ENCODE assay signal across 8 cellular contexts in the genomic region with DNA sequence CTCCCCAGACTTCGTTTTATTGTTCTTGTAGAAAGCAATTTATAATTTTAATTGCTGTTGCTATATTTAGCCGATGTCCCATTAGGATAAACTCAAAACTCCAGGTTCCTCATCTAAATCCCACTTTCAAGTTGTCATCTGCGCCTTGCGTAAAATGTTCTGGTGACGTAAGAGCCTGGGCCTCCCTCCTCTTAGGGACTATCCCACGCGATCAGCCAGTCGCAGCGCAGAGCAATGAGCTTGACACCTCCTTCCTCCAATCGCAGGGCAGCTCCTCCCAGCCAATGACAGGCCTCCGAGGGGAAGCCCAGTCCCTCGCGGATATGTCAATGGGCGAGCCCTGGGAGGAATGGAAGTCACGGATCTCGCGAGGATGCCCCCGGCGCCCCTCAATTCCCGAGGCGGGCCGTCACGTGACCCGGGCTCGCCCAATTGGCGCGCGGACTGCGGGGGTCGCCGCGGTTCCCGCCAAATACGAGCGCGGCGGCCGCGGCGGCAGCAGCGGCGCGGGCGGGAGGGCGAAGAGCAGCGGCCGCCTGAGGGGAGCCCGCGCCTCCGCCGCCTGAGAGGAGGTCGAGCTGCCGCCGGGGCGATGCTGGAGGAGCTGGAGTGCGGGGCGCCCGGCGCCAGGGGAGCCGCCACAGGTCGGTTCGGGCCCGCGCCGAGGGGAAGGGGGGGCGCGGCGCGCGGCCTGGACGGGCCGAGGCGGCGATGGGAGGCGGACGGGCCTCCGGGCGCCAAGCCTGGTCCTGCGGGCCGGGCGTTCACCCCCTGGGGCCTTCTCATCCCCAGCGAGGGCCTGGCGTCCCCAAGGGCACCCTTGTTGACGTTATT. TPM values are rescaled to one million over a fixed set of nuclear protein-coding genes. Genes with fewer than 3 reads are reported as not detected.
DNase-seq lines count a peak whose midpoint lies in the region; ATAC-seq and TF ChIP-seq lines count a peak whose summit lies in the region.

A gene with protein sequence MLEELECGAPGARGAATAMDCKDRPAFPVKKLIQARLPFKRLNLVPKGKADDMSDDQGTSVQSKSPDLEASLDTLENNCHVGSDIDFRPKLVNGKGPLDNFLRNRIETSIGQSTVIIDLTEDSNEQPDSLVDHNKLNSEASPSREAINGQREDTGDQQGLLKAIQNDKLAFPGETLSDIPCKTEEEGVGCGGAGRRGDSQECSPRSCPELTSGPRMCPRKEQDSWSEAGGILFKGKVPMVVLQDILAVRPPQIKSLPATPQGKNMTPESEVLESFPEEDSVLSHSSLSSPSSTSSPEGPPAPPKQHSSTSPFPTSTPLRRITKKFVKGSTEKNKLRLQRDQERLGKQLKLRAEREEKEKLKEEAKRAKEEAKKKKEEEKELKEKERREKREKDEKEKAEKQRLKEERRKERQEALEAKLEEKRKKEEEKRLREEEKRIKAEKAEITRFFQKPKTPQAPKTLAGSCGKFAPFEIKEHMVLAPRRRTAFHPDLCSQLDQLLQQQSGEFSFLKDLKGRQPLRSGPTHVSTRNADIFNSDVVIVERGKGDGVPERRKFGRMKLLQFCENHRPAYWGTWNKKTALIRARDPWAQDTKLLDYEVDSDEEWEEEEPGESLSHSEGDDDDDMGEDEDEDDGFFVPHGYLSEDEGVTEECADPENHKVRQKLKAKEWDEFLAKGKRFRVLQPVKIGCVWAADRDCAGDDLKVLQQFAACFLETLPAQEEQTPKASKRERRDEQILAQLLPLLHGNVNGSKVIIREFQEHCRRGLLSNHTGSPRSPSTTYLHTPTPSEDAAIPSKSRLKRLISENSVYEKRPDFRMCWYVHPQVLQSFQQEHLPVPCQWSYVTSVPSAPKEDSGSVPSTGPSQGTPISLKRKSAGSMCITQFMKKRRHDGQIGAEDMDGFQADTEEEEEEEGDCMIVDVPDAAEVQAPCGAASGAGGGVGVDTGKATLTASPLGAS (plus strand): TSS at position 470 of the 834 bp plus-strand sequence. CDS start 123 bp downstream, at position 593.

- H3K4me1 Mint-ChIP-seq in H9, result peaks cover 52 to 59% of the 10 kb centered on the region in 2 experiments
- H3K4me1 Mint-ChIP-seq in nephron progenitor cell, result peaks cover 69% of the 10 kb centered on the region
- peaks cover 71% of the 10 kb centered on the region for H3K4me1 Mint-ChIP-seq in stimulated activated naive CD8-positive, alpha-beta T cell treated with anti-CD3 and anti-CD28 coated beads, Interleukin-15, amount 100 ng/mL, for 72 hours

- H3K14ac ChIP-seq in H9 (ENCODE audit: insufficient read depth, low read length), result peak within 1 kb of the TSS; percentile 93

- H3K9me3 ChIP-seq in H9 (ENCODE audit: control insufficient read depth, low read depth, low read length) (no peaks in the 10 kb centered on the region), MG63 (no peaks in the 10 kb centered on the region)

- H3K36me3 ChIP-seq in MG63, result peaks cover 10% of the 10 kb centered on the region; the same call in 1 of the 2 replicates

- TF ChIP-seq CTCF in H9 (conservative IDR thresholded peaks at IDR 0.05), result no peak
- no peak for TF ChIP-seq CTCF in nephron progenitor cell (IDR thresholded peaks at IDR 0.05)

- peak within 1 kb of the TSS; percentile 79 for H3K18ac ChIP-seq in H9 (ENCODE audit: insufficient read length, low read depth, low read length)

- peaks cover 19 to 39% (median 37%) of the 10 kb centered on the region in 3 experiments; a peak in 6 of 7 replicates for H3K36me3 Mint-ChIP-seq in H9 (ENCODE audit: insufficient read depth in 1 of 3, low read depth in 3 of 3)
- peaks cover 17% of the 10 kb centered on the region for H3K36me3 Mint-ChIP-seq in nephron progenitor cell (ENCODE audit: low read depth)

- peaks cover 6% of the 10 kb centered on the region; the same call in 1 of the 2 replicates for H3K4me1 ChIP-seq in H9 (ENCODE audit: insufficient read depth, low read length)

- H3K9me3 Mint-ChIP-seq in H9, result no peaks in the 10 kb centered on the region
- no peaks in the 10 kb centered on the region for H3K9me3 Mint-ChIP-seq in nephron progenitor cell
- no peaks in the 10 kb centered on the region for H3K9me3 Mint-ChIP-seq in stimulated activated naive CD8-positive, alpha-beta T cell treated with anti-CD3 and anti-CD28 coated beads, Interleukin-15, amount 100 ng/mL, for 72 hours

- H3K4me2 ChIP-seq in H9 (ENCODE audit: insufficient read depth, insufficient read length, low read length), result peak within 1 kb of the TSS; percentile 86

- peaks cover 42% of the 10 kb centered on the region for H3K79me2 ChIP-seq in H9 (ENCODE audit: insufficient read depth, low read length)

- no peak within 1 kb of the TSS for H3K23ac ChIP-seq in H9 (ENCODE audit: insufficient read length, low read depth, low read length)

- H3K4ac ChIP-seq in H9 (ENCODE audit: low read depth, low read length), result no peak within 1 kb of the TSS

- peak within 1 kb of the TSS; percentile 76 for H3K4me3 ChIP-seq in MG63

- H3K27ac ChIP-seq in H9 (ENCODE audit: insufficient read length, low read depth, low read length), result no peak within 1 kb of the TSS

- peak; percentile 93 for ATAC-seq in stimulated activated naive CD8-positive, alpha-beta T cell treated with anti-CD3 and anti-CD28 coated beads, Interleukin-15, amount 100 ng/mL, for 72 hours

- no peak within 1 kb of the TSS for H4K5ac ChIP-seq in H9 (ENCODE audit: insufficient read length, low read depth, low read length)

- peaks cover 10% of the 10 kb centered on the region for H3K79me1 ChIP-seq in H9 (ENCODE audit: insufficient read depth, low read depth, low read length, poor library complexity, severe bottlenecking)

- H2BK20ac ChIP-seq in H9 (ENCODE audit: low read depth, low read length, poor library complexity, severe bottlenecking), result no peak within 1 kb of the TSS

- H2BK5ac ChIP-seq in H9 (ENCODE audit: insufficient read length, low read length), result no peak within 1 kb of the TSS

- peaks cover 9% of the 10 kb centered on the region for H3K23me2 ChIP-seq in H9 (ENCODE audit: insufficient read length, low read depth, low read length, poor library complexity, severe bottlenecking)

- H3K27me3 Mint-ChIP-seq in H9 (ENCODE audit: low read depth) (no peaks in the 10 kb centered on the region), nephron progenitor cell (ENCODE audit: low read depth, poor library complexity) (no peaks in the 10 kb centered on the region)
- no peaks in the 10 kb centered on the region for H3K27me3 Mint-ChIP-seq in stimulated activated naive CD8-positive, alpha-beta T cell treated with anti-CD3 and anti-CD28 coated beads, Interleukin-15, amount 100 ng/mL, for 72 hours

- peak within 1 kb of the TSS; percentile 75 for H3K9ac ChIP-seq in H9 (ENCODE audit: extremely low read depth, insufficient read length, low read length)

- no peak within 1 kb of the TSS for H3T11ph ChIP-seq in H9 (ENCODE audit: low read length)

- peak; percentile 100 for DNase-seq in ELR (ENCODE audit: low read depth)
- peak; percentile 100 for DNase-seq in H9
- peak; percentile 99 for DNase-seq in MG63
- DNase-seq in SHP77 treated with DMSO at 0.1 percent for 48 hours (lab: John Stamatoyannopoulos, UW), result peak; percentile 98
- peak; percentile 100 for DNase-seq in activated effector memory CD4-positive, alpha-beta T cell treated with anti-CD3 and anti-CD28 coated beads, Interleukin-2, amount 50 U/mL, for 16 hours
- DNase-seq in fibroblast of the conjunctiva (ENCODE audit: low read depth), result peak; percentile 100
- DNase-seq in nephron progenitor cell, result peak; percentile 99
- DNase-seq in stimulated activated naive CD8-positive, alpha-beta T cell treated with anti-CD3 and anti-CD28 coated beads, Interleukin-15, amount 100 ng/mL, for 72 hours, result peak; percentile 98 to 100

- no peak within 1 kb of the TSS for H4K91ac ChIP-seq in H9 (ENCODE audit: insufficient read length, low read depth, low read length)

- no peak within 1 kb of the TSS for H3K56ac ChIP-seq in H9 (ENCODE audit: insufficient read length, low read depth, low read length)

- H4K20me1 ChIP-seq in H9 (ENCODE audit: control insufficient read depth, insufficient read depth, insufficient read length), result no peaks in the 10 kb centered on the region

- no CpG with 5 or more reads among the region's 84 CpGs for WGBS in H9 (ENCODE audit: extremely low coverage, insufficient read length, low lambda C conversion rate)

- H3K4me3 Mint-ChIP-seq in H9 (peak within 1 kb of the TSS; percentile 93 to 98), nephron progenitor cell (peak within 1 kb of the TSS; percentile 90)
- peak within 1 kb of the TSS; percentile 89 to 94 for H3K4me3 Mint-ChIP-seq in stimulated activated naive CD8-positive, alpha-beta T cell treated with anti-CD3 and anti-CD28 coated beads, Interleukin-15, amount 100 ng/mL, for 72 hours

- H3K27ac Mint-ChIP-seq in H9, result peak within 1 kb of the TSS; percentile 93 to 99 (median 97)
- H3K27ac Mint-ChIP-seq in nephron progenitor cell, result peak within 1 kb of the TSS; percentile 95
- peak within 1 kb of the TSS; percentile 96 to 99 for H3K27ac Mint-ChIP-seq in stimulated activated naive CD8-positive, alpha-beta T cell treated with anti-CD3 and anti-CD28 coated beads, Interleukin-15, amount 100 ng/mL, for 72 hours

- no peak within 1 kb of the TSS for H2AFZ ChIP-seq in H9 (ENCODE audit: low read length)

- H2AK5ac ChIP-seq in H9 (ENCODE audit: insufficient read length, low read length), result no peak within 1 kb of the TSS

- no peak within 1 kb of the TSS for H4K8ac ChIP-seq in H9 (replicated peaks; ENCODE audit: insufficient read length, low read depth, low read length)

- no peaks in the 10 kb centered on the region for H3K27me3 ChIP-seq in H9 (ENCODE audit: insufficient read depth, low read length)
- no peaks in the 10 kb centered on the region for H3K27me3 ChIP-seq in MG63

- H2BK12ac ChIP-seq in H9 (ENCODE audit: insufficient read length, low read depth, low read length), result no peak within 1 kb of the TSS

- no peak within 1 kb of the TSS for H2BK120ac ChIP-seq in H9 (ENCODE audit: low read depth, low read length, poor library complexity, severe bottlenecking)

- H2BK15ac ChIP-seq in H9 (ENCODE audit: low read depth, low read length), result no peak within 1 kb of the TSS

RNA-seq across cellular contexts. Expression of the gene that starts here (rescaled TPM):
- 143 and 148 TPM in 2 replicates for total RNA-seq in H9 (2021)
- 24.1 and 24.7 TPM in 2 replicates for total RNA-seq in MG63 (2014; rRNA removed; shearing (Covaris generic); ENCODE audit: low replicate concordance)
